24 cellular contexts compared by ENCODE assay signal in genomic region chr19:41709951-41710645, GRCh38. TPM values are rescaled to one million over a fixed set of nuclear protein-coding genes. Genes with fewer than 3 reads are reported as not detected.
A peak's percentile ranks its signal among the peaks of the same experiment; 100 is the strongest.
DNase-seq lines count a peak whose midpoint lies in the region; ATAC-seq and TF ChIP-seq lines count a peak whose summit lies in the region.
"Had no signal": no experiment of that assay in that cellular context is flagged by ENCODE, and none has a peak within 500 bp of the region (broad histone marks: within the 10 kb centered on the region; RNA-seq: fewer than 3 reads in every experiment).

No MANE protein-coding gene starts in this region.

- intact Hi-C loops in left colon (cut with DNase I, micrococcal nuclease) = no loop called here

- no peak overlapping the region for H3K4me3 ChIP-seq in BE2C (ENCODE audit: low read depth, low read length)
- H3K4me3 ChIP-seq: GM23338, HAP-1, SK-N-MC had no signal

- peaks cover 55% of the 10 kb centered on the region for H3K27me3 ChIP-seq in BE2C

- TF ChIP-seq CTCF in osteocyte (IDR thresholded peaks at IDR 0.05) = no peak
- no peak for TF ChIP-seq CTCF in BE2C (IDR thresholded peaks at IDR 0.05; ENCODE audit: low read depth, low read length)

- H3K36me3 Mint-ChIP-seq in osteocyte (ENCODE audit: unreplicated experiment) = no peaks in the 10 kb centered on the region

- no peak overlapping the region for H3K27ac Mint-ChIP-seq in osteocyte (ENCODE audit: unreplicated experiment)
- H3K27ac Mint-ChIP-seq: CD4-positive, alpha-beta T cell; GM23338 had no signal

- no peak overlapping the region for H3K4me3 Mint-ChIP-seq in osteocyte (ENCODE audit: unreplicated experiment)
- H3K4me3 Mint-ChIP-seq: CD4-positive, alpha-beta T cell; GM23338 had no signal

- H3K27me3 Mint-ChIP-seq in osteocyte (ENCODE audit: unreplicated experiment) = peaks cover 4% of the 10 kb centered on the region

- no peak for ATAC-seq in left colon
- ATAC-seq: GM23338 had no signal

- no peaks in the 10 kb centered on the region for H3K36me3 ChIP-seq in BE2C
- H3K36me3 ChIP-seq: HAP-1 had no signal

- no peaks in the 10 kb centered on the region for H3K4me1 Mint-ChIP-seq in osteocyte (ENCODE audit: unreplicated experiment)

- peak; percentile 38 for DNase-seq in activated effector memory CD4-positive, alpha-beta T cell treated with anti-CD3 and anti-CD28 coated beads, Interleukin-2, amount 50 U/mL, for 16 hours
- DNase-seq in activated effector memory CD4-positive, alpha-beta T cell treated with Interleukin-2 at 50 U/mL for 16 hours = no peak
- peak; percentile 27 to 40 for DNase-seq in left colon
- peak; percentile 75 for DNase-seq in osteocyte (ENCODE audit: extremely low spot score, unreplicated experiment)
- no peak for DNase-seq in BE2C
- DNase-seq in DMS79 treated with DMSO at 0.1 percent for 48 hours (lab: John Stamatoyannopoulos, UW) = no peak
- no peak for DNase-seq in stimulated activated CD4-positive, alpha-beta T cell treated with anti-CD3 and anti-CD28 coated beads, Interleukin-4, amount 100 ng/mL, for 24 hours
- DNase-seq: CD4-positive, alpha-beta T cell; COR-L47; DMS 273 treated with DMSO at 0.1 percent for 48 hours; DND-41; KG1; NCI-H1092 treated with DMSO at 0.1 percent for 48 hours; NCI-H1436 treated with DMSO at 0.1 percent for 48 hours; NCI-H2029; NCI-H2227 treated with DMSO at 0.1 percent for 48 hours; NCI-H510A; NK-92 treated with Interleukin-12 subunit alpha and Interleukin-12 subunit beta, amount 100 ng/mL, for 24 hours; SHP77 treated with DMSO at 0.1 percent for 48 hours had no signal

- no peaks in the 10 kb centered on the region for H3K9me3 ChIP-seq in BE2C
- H3K9me3 ChIP-seq: HAP-1 had no signal

- no peaks in the 10 kb centered on the region for H3K4me1 ChIP-seq in BE2C
- H3K4me1 ChIP-seq: HAP-1 had no signal

- H3K9me3 Mint-ChIP-seq in osteocyte (ENCODE audit: unreplicated experiment) = no peaks in the 10 kb centered on the region
- H3K9me3 Mint-ChIP-seq: CD4-positive, alpha-beta T cell; GM23338 had no signal

RNA-seq across cellular contexts. Expression of gene CEACAM5, which starts 1.7 kb away (rescaled TPM):
- total RNA-seq in left colon (1,000 to 10,000 TPM; 4,350 to 5,481 TPM), osteocyte (not detected in 2 replicates)
- polyA plus RNA-seq in BE2C (2012; ENCODE audit: insufficient read depth, insufficient read length, low read depth) = not detected
- total RNA-seq: CD4-positive, alpha-beta T cell; GM23338; HT1080 had no signal
- polyA plus RNA-seq: BJ, GM23338 had no signal

RNA-seq across cellular contexts. Expression of gene CEACAM7, which starts 22.0 kb away (rescaled TPM):
- total RNA-seq in left colon = 1,000 to 10,000 TPM; 2,049 to 2,156 TPM
- not detected in 2 replicates for total RNA-seq in osteocyte
- not detected for polyA plus RNA-seq in BE2C (2012; ENCODE audit: insufficient read depth, insufficient read length, low read depth)
- total RNA-seq: CD4-positive, alpha-beta T cell; HT1080 had no signal
- polyA plus RNA-seq: BJ, GM23338 had no signal

RNA-seq across cellular contexts. Expression of gene CEACAM6, which starts 45.2 kb away (rescaled TPM):
- total RNA-seq in left colon (100 to 1,000 TPM; 485 to 596 TPM), osteocyte (not detected in 2 replicates)
- not detected for polyA plus RNA-seq in BE2C (2012; ENCODE audit: insufficient read depth, insufficient read length, low read depth)
- total RNA-seq: CD4-positive, alpha-beta T cell; GM23338; HT1080 had no signal
- polyA plus RNA-seq: BJ, GM23338 had no signal

Comparison
In these comparisons a context has a peak if more than half of its experiments do, and no peak if none do; other contexts are left out.
1. DNase-seq: peak in activated effector memory CD4-positive, alpha-beta T cell treated with anti-CD3 and anti-CD28 coated beads, Interleukin-2, amount 50 U/mL, for 16 hours (single experiment), left colon (2 of 2) and osteocyte (single experiment); none in activated effector memory CD4-positive, alpha-beta T cell treated with Interleukin-2 at 50 U/mL for 16 hours (single experiment), BE2C (single experiment), DMS79 treated with DMSO at 0.1 percent for 48 hours (single experiment) and stimulated activated CD4-positive, alpha-beta T cell treated with anti-CD3 and anti-CD28 coated beads, Interleukin-4, amount 100 ng/mL, for 24 hours (single experiment).
2. RNA of gene CEACAM5, which starts 1.7 kb away (total RNA-seq): 4,350 to 5,481 TPM in left colon; not detected in osteocyte; every median in the first group is over 1,000 times any median in the second.
3. RNA of gene CEACAM7, which starts 22.0 kb away (total RNA-seq): 2,049 to 2,156 TPM in left colon; not detected in osteocyte; every median in the first group is over 1,000 times any median in the second.
4. RNA of gene CEACAM6, which starts 45.2 kb away (total RNA-seq): 485 to 596 TPM in left colon; not detected in osteocyte; every median in the first group is over 100 times any median in the second.